ENCODE assay signal across 19 cellular contexts in the genomic region with DNA sequence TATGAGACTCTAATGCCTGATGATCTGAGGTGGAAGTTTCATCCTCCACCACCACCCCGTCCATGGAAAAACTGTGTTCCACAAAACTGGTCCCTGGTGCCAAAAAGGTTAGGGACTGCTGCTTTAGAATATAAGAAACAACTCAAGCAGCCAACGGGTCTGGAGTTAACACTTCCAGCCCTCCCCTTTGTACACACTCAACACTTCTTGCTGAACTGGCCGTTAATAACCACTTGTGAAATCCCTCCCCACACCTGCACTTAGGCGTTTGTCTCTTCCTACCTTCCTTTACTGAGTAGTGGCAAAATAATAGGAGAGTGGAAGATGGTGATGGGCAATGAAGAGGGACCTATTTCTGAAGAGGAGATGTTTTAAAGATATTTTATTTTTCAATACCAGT. TPM values are rescaled to one million over a fixed set of nuclear protein-coding genes. Genes with fewer than 3 reads are reported as not detected.
DNase-seq lines count a peak whose midpoint lies in the region; ATAC-seq and TF ChIP-seq lines count a peak whose summit lies in the region.
"Had no signal": no experiment of that assay in that cellular context is flagged by ENCODE, and none has a peak within 500 bp of the region (broad histone marks: within the 10 kb centered on the region; RNA-seq: fewer than 3 reads in every experiment).

No MANE protein-coding gene starts in this region.

- peaks cover 18% of the 10 kb centered on the region for H3K36me3 ChIP-seq in lower lobe of right lung

- peak; percentile 55 to 72 for ATAC-seq in lower lobe of right lung
- ATAC-seq in HG02973 (IDR thresholded peaks at IDR 0.05; ENCODE audit: unreplicated experiment): no peak
- ATAC-seq: GM23338 had no signal

- H3K9me3 ChIP-seq in lower lobe of right lung: no peaks in the 10 kb centered on the region
- H3K9me3 ChIP-seq: BLaER1 had no signal

- H3K9me3 Mint-ChIP-seq in CD14-positive monocyte: peaks cover 0 to 1% (median 0%) of the 10 kb centered on the region in 7 donors
- H3K9me3 Mint-ChIP-seq: GM23338 had no signal

- no peak overlapping the region for H3K27ac Mint-ChIP-seq in CD14-positive monocyte
- H3K27ac Mint-ChIP-seq: CD4-positive, CD25-positive, alpha-beta regulatory T cell; GM23338 had no signal

- no peak overlapping the region for H3K4me3 ChIP-seq in lower lobe of right lung
- H3K4me3 ChIP-seq: BLaER1, GM23338 had no signal

- no peak overlapping the region for H3K27ac ChIP-seq in lower lobe of right lung
- H3K27ac ChIP-seq: 22Rv1, BLaER1 had no signal

- TF ChIP-seq CTCF in lower lobe of right lung (IDR thresholded peaks at IDR 0.05): no peak
- TF ChIP-seq CTCF in CD14-positive monocyte (IDR thresholded peaks at IDR 0.05): no peak

- peak; percentile 18 for DNase-seq in DMS53 (lab: John Stamatoyannopoulos, UW)
- no peak for DNase-seq in DMS53 treated with DMSO at 0.1 percent for 48 hours (lab: John Stamatoyannopoulos, UW; ENCODE audit: unreplicated experiment)
- DNase-seq in NCI-H2029 treated with DMSO at 0.1 percent for 48 hours (lab: John Stamatoyannopoulos, UW): peak; percentile 31
- no peak for DNase-seq in NCI-H2029 (lab: John Stamatoyannopoulos, UW)
- peak; percentile 46 for DNase-seq in NCI-H510A (lab: John Stamatoyannopoulos, UW)
- no peak for DNase-seq in lower lobe of right lung
- DNase-seq in CD14-positive monocyte (ENCODE audit: low spot score): no peak
- DNase-seq: AML-193; CD4-positive, CD25-positive, alpha-beta regulatory T cell; DND-41; GDM1; H7; IMR-90 had no signal

- H3K4me3 Mint-ChIP-seq in CD14-positive monocyte: no peak overlapping the region
- H3K4me3 Mint-ChIP-seq: CD4-positive, CD25-positive, alpha-beta regulatory T cell; GM23338 had no signal

- peaks cover 31 to 33% of the 10 kb centered on the region in 2 donors for H3K36me3 Mint-ChIP-seq in CD14-positive monocyte

- peaks cover 15% of the 10 kb centered on the region for H3K4me1 Mint-ChIP-seq in CD14-positive monocyte

- no peaks in the 10 kb centered on the region for H3K27me3 ChIP-seq in lower lobe of right lung (ENCODE audit: low read depth)
- H3K27me3 ChIP-seq: BLaER1 had no signal

- intact Hi-C loops in lower lobe of right lung (cut with DNase I): no loop called here
- intact Hi-C loops in CD14-positive monocyte (cut with micrococcal nuclease): no loop called here

- H3K27me3 Mint-ChIP-seq in CD14-positive monocyte (ENCODE audit: low read depth in 3 of 3): peaks cover 2 to 5% (median 2%) of the 10 kb centered on the region in 3 donors
- H3K27me3 Mint-ChIP-seq: CD4-positive, CD25-positive, alpha-beta regulatory T cell had no signal

- H3K4me1 ChIP-seq in lower lobe of right lung: peaks cover 10% of the 10 kb centered on the region

RNA-seq across cellular contexts. Expression of a gene that starts 10.5 kb away (rescaled TPM):
- total RNA-seq in lower lobe of right lung: 15.5 TPM
- 10 to 100 TPM; 12.0 to 15.5 TPM for polyA plus RNA-seq in CD14-positive monocyte

RNA-seq across cellular contexts. Expression of a gene that starts 55.9 kb away (rescaled TPM):
- 0.35 TPM for total RNA-seq in lower lobe of right lung
- not detected for polyA plus RNA-seq in CD14-positive monocyte
- total RNA-seq: A673; CD4-positive, CD25-positive, alpha-beta regulatory T cell; HT-29; IMR-90 had no signal
- polyA plus RNA-seq: CD4-positive, CD25-positive, alpha-beta regulatory T cell; IMR-90 had no signal

Comparison
In these comparisons a context has a peak if more than half of its experiments do, and no peak if none do; other contexts are left out.
1. DNase-seq: peak in DMS53 (single experiment), NCI-H2029 treated with DMSO at 0.1 percent for 48 hours (single experiment) and NCI-H510A (single experiment); none in DMS53 treated with DMSO at 0.1 percent for 48 hours (single experiment), NCI-H2029 (single experiment), lower lobe of right lung (single experiment) and CD14-positive monocyte (single experiment).